Comparison of ENCODE assay signal across 9 cellular contexts in genomic region chr9:893843-894420, GRCh38. TPM values are rescaled to one million over a fixed set of nuclear protein-coding genes. Genes with fewer than 3 reads are reported as not detected.
A peak's percentile ranks its signal among the peaks of the same experiment; 100 is the strongest.
DNase-seq lines count a peak whose midpoint lies in the region; ATAC-seq and TF ChIP-seq lines count a peak whose summit lies in the region.
"Had no signal": no experiment of that assay in that cellular context is flagged by ENCODE, and none has a peak within 500 bp of the region (broad histone marks: within the 10 kb centered on the region; RNA-seq: fewer than 3 reads in every experiment).

No MANE protein-coding gene starts in this region.

- no peaks in the 10 kb centered on the region for H3K36me3 ChIP-seq in mesendoderm (ENCODE audit: control insufficient read depth, insufficient read depth, low read length)
- H3K36me3 ChIP-seq: SJSA1 had no signal

- no peaks in the 10 kb centered on the region for H3K36me3 Mint-ChIP-seq in CD14-positive monocyte

- no peaks in the 10 kb centered on the region for H3K27me3 ChIP-seq in mesendoderm (ENCODE audit: insufficient read depth, low read length, poor library complexity)
- H3K27me3 ChIP-seq: SJSA1 had no signal

- no peak overlapping the region for H2BK120ac ChIP-seq in mesendoderm (ENCODE audit: low read depth, low read length)

- no peak overlapping the region for H3K9ac ChIP-seq in mesendoderm (ENCODE audit: low read length)

- no peak overlapping the region for H3K27ac ChIP-seq in mesendoderm (ENCODE audit: low read depth, low read length)
- H3K27ac ChIP-seq: SJSA1 had no signal

- no peaks in the 10 kb centered on the region for H3K4me1 ChIP-seq in mesendoderm (ENCODE audit: control insufficient read depth, low read depth, low read length)
- H3K4me1 ChIP-seq: SJSA1 had no signal

- DNase-seq in CD14-positive monocyte (ENCODE audit: low spot score) (peak; percentile 54), NCI-H345 (lab: John Stamatoyannopoulos, UW) (peak; percentile 48), ecto neural progenitor cell (ENCODE audit: low spot score) (peak; percentile 61), mesendoderm (peak; percentile 74)
- DNase-seq in activated CD4-positive, alpha-beta T cell treated with anti-CD3 and anti-CD28 coated beads for 24 hours (ENCODE audit: low read depth in 2 of 2): peak; percentile 3 to 36
- DNase-seq in stimulated activated CD8-positive, alpha-beta memory T cell treated with anti-CD3 and anti-CD28 coated beads, Interleukin-7, amount 100 ng/mL, for 48 hours (ENCODE audit: extremely low read depth in 1 of 2, low read depth in 1 of 2): peak; percentile 3 to 44

- no peaks in the 10 kb centered on the region for H3K9me3 Mint-ChIP-seq in CD14-positive monocyte

- H3K18ac ChIP-seq in mesendoderm (ENCODE audit: low read length): no peak overlapping the region

- H3K79me1 ChIP-seq in mesendoderm (ENCODE audit: low read length): no peaks in the 10 kb centered on the region

- H3K4me1 Mint-ChIP-seq in CD14-positive monocyte: peaks cover 17% of the 10 kb centered on the region

- no peak overlapping the region for H3K4me3 ChIP-seq in mesendoderm (ENCODE audit: low read length)
- H3K4me3 ChIP-seq: SJSA1 had no signal

- H3K79me2 ChIP-seq in mesendoderm (ENCODE audit: control insufficient read depth, insufficient read depth, low read length): no peaks in the 10 kb centered on the region

- no peak overlapping the region for H2BK15ac ChIP-seq in mesendoderm (replicated peaks; ENCODE audit: low read depth)

- H3K27me3 Mint-ChIP-seq in CD14-positive monocyte (ENCODE audit: low read depth in 3 of 3): peaks cover 3 to 9% (median 5%) of the 10 kb centered on the region in 3 donors

- no peak overlapping the region for H3K27ac Mint-ChIP-seq in CD14-positive monocyte

- no peak overlapping the region for H4K8ac ChIP-seq in mesendoderm (ENCODE audit: low read depth, low read length)

- H2AK5ac ChIP-seq in mesendoderm (ENCODE audit: low read length): no peak overlapping the region

- no peak overlapping the region for H3K23ac ChIP-seq in mesendoderm (ENCODE audit: low read length)

- ATAC-seq in GM19043 (IDR thresholded peaks at IDR 0.05; ENCODE audit: low read depth, unreplicated experiment) (peak; percentile 97), HG03139 (IDR thresholded peaks at IDR 0.05; ENCODE audit: unreplicated experiment) (peak; percentile 99)

- no peak overlapping the region for H2BK5ac ChIP-seq in mesendoderm (ENCODE audit: low read length)

- intact Hi-C loops in CD14-positive monocyte (cut with micrococcal nuclease): loop anchor here (2.0 kb wide), 1 partner anchor 115 kb away; no protein-coding TSS in a partner anchor

- peak overlapping the region; percentile 2 to 65 for H3K4me3 Mint-ChIP-seq in CD14-positive monocyte

- H3K4me2 ChIP-seq in mesendoderm (ENCODE audit: low read length): no peak overlapping the region

- no peak overlapping the region for H3K4ac ChIP-seq in mesendoderm (ENCODE audit: low read depth, low read length)

- no CpG with 5 or more reads among the region's 9 CpGs for WGBS in mesendoderm (ENCODE audit: extremely low coverage, insufficient coverage, low lambda C conversion rate)

- peak; percentile 96 for TF ChIP-seq CTCF in CD14-positive monocyte (IDR thresholded peaks at IDR 0.05)

- H4K5ac ChIP-seq in mesendoderm (ENCODE audit: low read length): no peak overlapping the region

- peak overlapping the region; percentile 15 for H3K56ac ChIP-seq in mesendoderm (ENCODE audit: low read length)

RNA-seq across cellular contexts. Expression of gene DMRT1, which starts 52.4 kb away (rescaled TPM):
- not detected for polyA plus RNA-seq in CD14-positive monocyte
- polyA plus RNA-seq in mesendoderm (2013, experiment 1 of 2): 0.81 TPM
- polyA plus RNA-seq in mesendoderm (2013, experiment 2 of 2): 0.99 TPM

Comparison
In these comparisons a context has a peak if more than half of its experiments do, and no peak if none do; other contexts are left out.
1. DNase-seq: peak in every context shown above with its lines; median percentile 74 in mesendoderm; 61 in ecto neural progenitor cell; 54 in CD14-positive monocyte; 48 in NCI-H345; 24 in stimulated activated CD8-positive, alpha-beta memory T cell treated with anti-CD3 and anti-CD28 coated beads, Interleukin-7, amount 100 ng/mL, for 48 hours; 20 in activated CD4-positive, alpha-beta T cell treated with anti-CD3 and anti-CD28 coated beads for 24 hours.